22 cellular contexts compared by ENCODE assay signal in genomic region chr5:11310158-11310557, GRCh38.
A peak's percentile ranks its signal among the peaks of the same experiment; 100 is the strongest.
DNase-seq lines count a peak whose midpoint lies in the region; ATAC-seq, FAIRE-seq and TF ChIP-seq lines count a peak whose summit lies in the region.
"Had no signal": no experiment of that assay in that cellular context is flagged by ENCODE, and none has a peak within 500 bp of the region (broad histone marks: within the 10 kb centered on the region; RNA-seq: fewer than 3 reads in every experiment).

No MANE protein-coding gene starts in this region.

- no peaks in the 10 kb centered on the region for H3K9me2 ChIP-seq in neural cell (ENCODE audit: insufficient read depth, low read length)

- no peak overlapping the region for H3K9ac ChIP-seq in neural cell (ENCODE audit: low read length)
- H3K9ac ChIP-seq: BLaER1 treated with 17β-estradiol and CSF1 and Interleukin-3, amounts not matched to agents 10 nM and 100 nM had no signal

- FAIRE-seq in GM12891 (lab: Jason Lieb, UNC), result no peak
- FAIRE-seq: A549, D721Med, G401.6, GM12892, GM18507 had no signal

- peak overlapping the region; percentile 5 for H3K27ac ChIP-seq in neural cell (ENCODE audit: low read length)
- H3K27ac ChIP-seq: 22Rv1; A549; BLaER1 treated with 17β-estradiol and CSF1 and Interleukin-3, amounts not matched to agents 10 nM and 100 nM; C4-2B had no signal

- TF ChIP-seq EP300 in neural cell (conservative IDR thresholded peaks at IDR 0.05; ENCODE audit: poor library complexity, severe bottlenecking), result no peak

- peak; percentile 45 for ATAC-seq in Right ventricle myocardium superior (ENCODE audit: poor library complexity)
- ATAC-seq in left ventricle myocardium superior, result peak; percentile 77
- ATAC-seq in Right ventricle myocardium inferior, result no peak
- no peak for ATAC-seq in HG02571 (IDR thresholded peaks at IDR 0.05; ENCODE audit: unreplicated experiment)
- ATAC-seq: A549; CD8-positive, alpha-beta T cell had no signal

- no peaks in the 10 kb centered on the region for H4K20me1 ChIP-seq in neural cell (ENCODE audit: insufficient read depth)
- H4K20me1 ChIP-seq: BLaER1 treated with 17β-estradiol and CSF1 and Interleukin-3, amounts not matched to agents 10 nM and 100 nM had no signal

- no peaks in the 10 kb centered on the region for H3F3A ChIP-seq in neural cell (ENCODE audit: insufficient read depth, low read length, poor library complexity, severe bottlenecking)

- TF ChIP-seq RAD21 in neural cell (conservative IDR thresholded peaks at IDR 0.05), result no peak

- no peak for TF ChIP-seq CTCF in neural cell (IDR thresholded peaks at IDR 0.05; ENCODE audit: poor library complexity, severe bottlenecking)

- H3K4me2 ChIP-seq in neural cell (ENCODE audit: low read length), result no peak overlapping the region
- H3K4me2 ChIP-seq: A549; BLaER1 treated with 17β-estradiol and CSF1 and Interleukin-3, amounts not matched to agents 10 nM and 100 nM had no signal

- H3K36me3 ChIP-seq in neural cell (ENCODE audit: insufficient read depth, low read length), result no peaks in the 10 kb centered on the region
- H3K36me3 ChIP-seq: BLaER1 treated with 17β-estradiol and CSF1 and Interleukin-3, amounts not matched to agents 10 nM and 100 nM had no signal

- intact Hi-C loops in Right ventricle myocardium superior (cut with DNase I), result no loop called here
- intact Hi-C loops in cardiac septum (cut with DNase I), result no loop called here
- intact Hi-C loops in left ventricle myocardium superior (cut with micrococcal nuclease), result no loop called here
- intact Hi-C loops in Right ventricle myocardium inferior (cut with DNase I), result no loop called here

- no peak overlapping the region for H2AFZ ChIP-seq in neural cell (ENCODE audit: low read depth, low read length)

- no peaks in the 10 kb centered on the region for H3K79me2 ChIP-seq in neural cell (replicated peaks; ENCODE audit: insufficient read depth, low read length)

- no peak overlapping the region for H3K4me3 ChIP-seq in neural cell (ENCODE audit: low read length)
- H3K4me3 ChIP-seq: A549; BLaER1 treated with 17β-estradiol and CSF1 and Interleukin-3, amounts not matched to agents 10 nM and 100 nM had no signal

- TF ChIP-seq POLR2A in GM12891 (IDR thresholded peaks at IDR 0.05; ENCODE audit: low read depth, low read length), result no peak

- no peak for DNase-seq in Right ventricle myocardium superior
- DNase-seq in cardiac septum (ENCODE audit: low spot score), result no peak
- DNase-seq in left ventricle myocardium superior, result no peak
- DNase-seq in Right ventricle myocardium inferior (ENCODE audit: missing footprints), result no peak
- no peak for DNase-seq in GM12891 (ENCODE audit: insufficient read length, low spot score)
- DNase-seq: AML-193; Caco-2; Calu3; CD4-positive, alpha-beta T cell; CD8-positive, alpha-beta T cell; DMS79 treated with DMSO at 0.1 percent for 48 hours; GF-D8 had no signal

- H3K9me3 ChIP-seq in neural cell (ENCODE audit: low read length), result no peaks in the 10 kb centered on the region
- H3K9me3 ChIP-seq: A549, Caco-2 had no signal

- H3K27me3 ChIP-seq in neural cell (ENCODE audit: insufficient read depth, low read depth, low read length), result no peaks in the 10 kb centered on the region
- H3K27me3 ChIP-seq: BLaER1 treated with 17β-estradiol and CSF1 and Interleukin-3, amounts not matched to agents 10 nM and 100 nM had no signal

TF ChIP-seq in neural cell, 6 proteins besides CTCF, POLR2A, EP300 and RAD21:
- no peak for TF ChIP-seq EZH2 (IDR thresholded peaks at IDR 0.05; ENCODE audit: borderline replicate concordance, insufficient read depth, low read length, poor library complexity, severe bottlenecking)
- TF ChIP-seq SMC3 (conservative IDR thresholded peaks at IDR 0.05; ENCODE audit: poor library complexity), result no peak
- TF ChIP-seq MXI1 (conservative IDR thresholded peaks at IDR 0.05; ENCODE audit: poor library complexity, severe bottlenecking), result no peak
- TF ChIP-seq TAF1 (IDR thresholded peaks at IDR 0.05; ENCODE audit: low read depth), result no peak
- no peak for TF ChIP-seq REST (IDR thresholded peaks at IDR 0.05; ENCODE audit: borderline replicate concordance)
- no peak for TF ChIP-seq POLR2AphosphoS5 (IDR thresholded peaks at IDR 0.05)
TF ChIP-seq in neural cell: peak in this region for 0.

TF ChIP-seq in GM12891, 5 proteins besides CTCF, POLR2A, EP300 and RAD21:
- no peak for TF ChIP-seq PAX5 (IDR thresholded peaks at IDR 0.05; ENCODE audit: insufficient read depth, low read length, severe bottlenecking)
- no peak for TF ChIP-seq POLR2AphosphoS5 (IDR thresholded peaks at IDR 0.05; ENCODE audit: low read depth, low read length)
- no peak for TF ChIP-seq POU2F2 (IDR thresholded peaks at IDR 0.05; ENCODE audit: low read depth, low read length)
- TF ChIP-seq TAF1 (IDR thresholded peaks at IDR 0.05; ENCODE audit: low read depth, low read length), result no peak

Comparison
In these comparisons a context has a peak if more than half of its experiments do, and no peak if none do; other contexts are left out.
1. ATAC-seq: peak in Right ventricle myocardium superior (single experiment) and left ventricle myocardium superior (single experiment); none in Right ventricle myocardium inferior (single experiment) and HG02571 (single experiment).